1 cellular context compared by ENCODE assay signal in genomic region chr17:28728364-28729200, GRCh38.
A peak's percentile ranks its signal among the peaks of the same experiment; 100 is the strongest.
TF ChIP-seq lines count a peak whose summit lies in the region.

TSS of gene NEK8 (plus strand) at chr17:28728788. CDS start at chr17:28728814, 26 bp downstream.

TF ChIP-seq in H1, 55 proteins besides CTCF, POLR2A, EP300 and RAD21 (continued from another document):
- TF ChIP-seq SAP30 (IDR thresholded peaks at IDR 0.05; ENCODE audit: insufficient read depth, insufficient replicate concordance, low read length) = peak; percentile 36
- TF ChIP-seq CTBP2 (IDR thresholded peaks at IDR 0.05; ENCODE audit: borderline replicate concordance, insufficient read depth, insufficient read length, low read length) = no peak
- no peak for TF ChIP-seq SUZ12 (IDR thresholded peaks at IDR 0.05; ENCODE audit: low read length)
- no peak for TF ChIP-seq RXRA (IDR thresholded peaks at IDR 0.05; ENCODE audit: insufficient read depth, low read depth, low read length)
- peak in 1 of 2 experiments; percentile 75; a peak in 1 of 4 replicates for TF ChIP-seq HDAC2 (IDR thresholded peaks at IDR 0.05; ENCODE audit: borderline replicate concordance in 1 of 2, low read depth in 2 of 2, low read length in 2 of 2)
- peak; percentile 35 for TF ChIP-seq ASH2L (IDR thresholded peaks at IDR 0.05; ENCODE audit: low read length)
- TF ChIP-seq RNF2 (IDR thresholded peaks at IDR 0.05; ENCODE audit: borderline replicate concordance, low read depth, low read length, missing control alignments, poor library complexity, severe bottlenecking) = no peak
- 0 out of 2 replicates have a peak, but pooled peaks have one; percentile 9 for TF ChIP-seq CREB1 (IDR thresholded peaks at IDR 0.05)
- TF ChIP-seq POLR2AphosphoS5 (IDR thresholded peaks at IDR 0.05; ENCODE audit: low read depth, low read length) = peak; percentile 64; the same call in 1 of the 2 replicates
- TF ChIP-seq KDM4A (IDR thresholded peaks at IDR 0.05; ENCODE audit: low read depth, low read length, severe bottlenecking) = no peak
- peak in 1 of 2 experiments; percentile 40; a peak in 1 of 4 replicates for TF ChIP-seq SIN3A (conservative IDR thresholded peaks at IDR 0.05 in 1 of 2, IDR thresholded peaks at IDR 0.05 in 1 of 2; ENCODE audit: low read depth in 1 of 2, low read length in 2 of 2)
- TF ChIP-seq BCL11A (IDR thresholded peaks at IDR 0.05; ENCODE audit: low read depth in 2 of 2, low read length in 2 of 2) = no peak
- TF ChIP-seq SRF (IDR thresholded peaks at IDR 0.05; ENCODE audit: low read depth, low read length) = no peak
- TF ChIP-seq RBBP5 (IDR thresholded peaks at IDR 0.05; ENCODE audit: borderline replicate concordance, low read depth, low read length) = 0 out of 2 replicates have a peak, but pooled peaks have one; percentile 10
- no peak for TF ChIP-seq USF2 (IDR thresholded peaks at IDR 0.05; ENCODE audit: low read length)
- no peak for TF ChIP-seq JUN (IDR thresholded peaks at IDR 0.05; ENCODE audit: low read depth, low read length)
- TF ChIP-seq SIX5 (IDR thresholded peaks at IDR 0.05; ENCODE audit: low read depth, low read length) = no peak
- TF ChIP-seq PHF8 (conservative IDR thresholded peaks at IDR 0.05; ENCODE audit: low read depth, low read length) = no peak; the same call in none of the 2 replicates
- no peak for TF ChIP-seq SIRT6 (IDR thresholded peaks at IDR 0.05; ENCODE audit: low read length)
- TF ChIP-seq SP4 (IDR thresholded peaks at IDR 0.05; ENCODE audit: low read length) = peak; percentile 79; the same call in 1 of the 2 replicates
- TF ChIP-seq MAX (IDR thresholded peaks at IDR 0.05) = 0 out of 2 replicates have a peak, but pooled peaks have one; percentile 28
- 0 out of 2 replicates have a peak, but pooled peaks have one; percentile 20 for TF ChIP-seq GABPA (IDR thresholded peaks at IDR 0.05; ENCODE audit: borderline replicate concordance, insufficient read depth, low read length)
- TF ChIP-seq BACH1 (IDR thresholded peaks at IDR 0.05; ENCODE audit: low read length) = peak; percentile 78; the same call in 1 of the 2 replicates
- TF ChIP-seq TEAD4 (IDR thresholded peaks at IDR 0.05; ENCODE audit: low read depth, low read length) = no peak
- peak; percentile 65 for TF ChIP-seq TAF1 (IDR thresholded peaks at IDR 0.05; ENCODE audit: low read depth, low read length)
